19 cellular contexts compared by ENCODE assay signal in the genomic region with DNA sequence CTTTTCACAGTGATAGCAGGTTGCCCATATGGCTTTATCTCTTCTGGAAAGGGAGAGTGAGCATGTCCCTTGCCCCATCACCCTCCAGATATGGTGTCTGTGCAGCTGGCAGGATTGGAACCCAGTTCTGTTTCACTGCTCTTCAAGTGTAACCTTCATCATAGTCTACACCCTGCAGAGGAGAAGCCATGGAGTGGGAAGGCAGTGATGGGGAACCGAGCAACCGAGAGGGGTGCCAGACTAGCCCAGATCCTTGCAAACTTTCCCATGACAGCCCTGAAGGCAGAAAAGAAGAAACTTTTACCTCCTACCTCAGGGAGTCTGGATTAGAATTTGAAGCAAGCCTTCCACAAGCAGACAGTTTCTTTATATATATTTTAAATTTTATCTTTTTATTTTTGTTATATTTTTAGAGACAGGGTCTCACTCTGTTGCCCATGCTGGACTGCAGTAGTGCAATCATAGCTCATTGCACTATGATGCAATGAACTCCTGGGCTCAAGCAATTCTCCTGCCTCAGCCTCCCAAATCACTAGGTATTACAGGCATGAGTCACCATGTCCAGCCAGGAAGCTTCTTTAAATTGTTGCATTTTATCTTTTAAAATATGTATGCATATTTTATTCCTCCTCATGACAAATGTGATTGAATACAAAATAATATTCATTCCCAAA.
A peak's percentile ranks its signal among the peaks of the same experiment; 100 is the strongest.
DNase-seq lines count a peak whose midpoint lies in the region; ATAC-seq and TF ChIP-seq lines count a peak whose summit lies in the region.
"Had no signal": no experiment of that assay in that cellular context is flagged by ENCODE, and none has a peak within 500 bp of the region (broad histone marks: within the 10 kb centered on the region; RNA-seq: fewer than 3 reads in every experiment).

No MANE protein-coding gene starts in this region.

- H3K18ac ChIP-seq in IMR-90 (ENCODE audit: low read depth, low read length) = peak overlapping the region; percentile 76

- H3K27ac ChIP-seq in ACC112 (ENCODE audit: low read depth, low read length) (peak overlapping the region; percentile 80), IMR-90 (ENCODE audit: insufficient read depth, low read length) (peak overlapping the region; percentile 50), body of pancreas (no peak overlapping the region), foreskin keratinocyte (peak overlapping the region; percentile 10), stomach (no peak overlapping the region)
- H3K27ac ChIP-seq: colonic mucosa had no signal

- H3K23ac ChIP-seq in IMR-90 (ENCODE audit: low read depth, low read length) = peak overlapping the region; percentile 99; the same call in 1 of the 2 replicates

- H2BK120ac ChIP-seq in IMR-90 (ENCODE audit: low read depth, low read length) = peak overlapping the region; percentile 97

- in situ Hi-C loops in IMR-90 (cut with MboI; ENCODE audit: low sequenced_read_pairs) = no loop called here

- H3K9me3 ChIP-seq in IMR-90 (ENCODE audit: control insufficient read depth, insufficient read depth, low read length) (no peaks in the 10 kb centered on the region), body of pancreas (no peaks in the 10 kb centered on the region), stomach (no peaks in the 10 kb centered on the region)
- H3K9me3 ChIP-seq: colonic mucosa, thoracic aorta had no signal

- peak overlapping the region; percentile 49 to 86; a peak in 3 of 4 replicates for H4K8ac ChIP-seq in IMR-90 (ENCODE audit: low read depth in 2 of 2, low read length in 2 of 2)

- peaks cover 67% of the 10 kb centered on the region for H3K4me1 ChIP-seq in ACC112 (ENCODE audit: control insufficient read depth, insufficient read depth, low read length, unreplicated experiment)
- H3K4me1 ChIP-seq in IMR-90 (ENCODE audit: control insufficient read depth, insufficient read depth, low read length) = peaks cover 36% of the 10 kb centered on the region
- H3K4me1 ChIP-seq in body of pancreas = peaks cover 24% of the 10 kb centered on the region
- H3K4me1 ChIP-seq in foreskin keratinocyte = peaks cover 30% of the 10 kb centered on the region
- peaks cover 0 to 23% (median 9%) of the 10 kb centered on the region in 4 donors for H3K4me1 ChIP-seq in stomach
- H3K4me1 ChIP-seq: colonic mucosa had no signal

- TF ChIP-seq POLR2A in IMR-90 (IDR thresholded peaks at IDR 0.05; ENCODE audit: low read depth, low read length) (no peak), body of pancreas (IDR thresholded peaks at IDR 0.05) (no peak), stomach (IDR thresholded peaks at IDR 0.05) (no peak)

- dilution Hi-C loops in IMR-90 (cut with HindIII; ENCODE audit: low sequenced_read_pairs, unreplicated experiment) = no loop called here

- TF ChIP-seq CTCF in IMR-90 (conservative IDR thresholded peaks at IDR 0.05; ENCODE audit: low read depth, low read length) = no peak
- no peak for TF ChIP-seq CTCF in body of pancreas (IDR thresholded peaks at IDR 0.05)
- TF ChIP-seq CTCF in foreskin keratinocyte (conservative IDR thresholded peaks at IDR 0.05) = no peak
- TF ChIP-seq CTCF in stomach (IDR thresholded peaks at IDR 0.05) = no peak

- peak overlapping the region; percentile 96 for H2BK20ac ChIP-seq in IMR-90 (ENCODE audit: low read depth, low read length)

- peaks cover 3% of the 10 kb centered on the region; the same call in 1 of the 2 replicates for H4K20me1 ChIP-seq in IMR-90 (ENCODE audit: insufficient read depth, low read length)

- H3K9me1 ChIP-seq in IMR-90 (ENCODE audit: insufficient read depth, low read length) = peaks cover 39% of the 10 kb centered on the region

- BruUV-seq in IMR-90 (replicated peaks; lab: Mats Ljungman, UMichigan) = no TSS peak

- H3K4ac ChIP-seq in IMR-90 (ENCODE audit: low read depth, low read length) = peak overlapping the region; percentile 95

- CTCF ChIA-PET in IMR-90 (lab: Yijun Ruan, JAX) = interaction anchor here (1.7 kb wide), 1 partner anchor 76 kb away, joined by 6 read pairs; no protein-coding TSS in a partner anchor

- H3K79me2 ChIP-seq in ACC112 (ENCODE audit: control insufficient read depth, insufficient read depth, low read length, unreplicated experiment) = no peaks in the 10 kb centered on the region

- H2AFZ ChIP-seq in ACC112 (ENCODE audit: low read length, unreplicated experiment) (no peak overlapping the region), IMR-90 (replicated peaks; ENCODE audit: low read length, poor library complexity) (no peak overlapping the region)

- peak overlapping the region; percentile 98; the same call in 1 of the 2 replicates for H3K56ac ChIP-seq in IMR-90 (ENCODE audit: extremely low read depth, insufficient read depth, low read length)

- H3K27me3 ChIP-seq in ACC112 (ENCODE audit: insufficient read depth, low read length) (no peaks in the 10 kb centered on the region), IMR-90 (ENCODE audit: control insufficient read depth, insufficient read depth, low read length) (no peaks in the 10 kb centered on the region), body of pancreas (no peaks in the 10 kb centered on the region), foreskin keratinocyte (no peaks in the 10 kb centered on the region), stomach (no peaks in the 10 kb centered on the region)
- H3K27me3 ChIP-seq: colonic mucosa had no signal

- TF ChIP-seq RAD21 in IMR-90 (IDR thresholded peaks at IDR 0.05; ENCODE audit: low read length) = no peak

- H3K4me2 ChIP-seq in IMR-90 (ENCODE audit: low read depth, low read length) = no peak overlapping the region

- peak overlapping the region; percentile 97 for H4K91ac ChIP-seq in IMR-90 (ENCODE audit: insufficient read depth, low read depth, low read length)

- WGBS in IMR-90 (ENCODE audit: extremely low coverage in 2 of 2, insufficient read length in 1 of 2), 2 experiments = no CpG with 5 or more reads among the region's 2 CpGs
- 87 to 100% methylated on average over 2 of the region's 2 CpGs for WGBS in body of pancreas, 2 donors
- WGBS in stomach, 5 donors = 70 to 94% (median 92%) methylated on average over 2 of the region's 2 CpGs

- DNase-seq in IMR-90 (peak; percentile 76), body of pancreas (no peak), foreskin keratinocyte (no peak), amygdala (lab: John Stamatoyannopoulos, UW) (no peak), stomach (no peak)
- DNase-seq: activated T-cell treated with anti-CD3 and anti-CD28 coated beads for 4 hours; AML-193; colonic mucosa; MM.1S; NCI-H2029; Right ventricle myocardium superior; stimulated activated CD4-positive, alpha-beta T cell treated with anti-CD3 and anti-CD28 coated beads, Interleukin-2, amount 100 ng/mL, for 24 hours; T-helper 9 cell had no signal

- H2AK5ac ChIP-seq in IMR-90 (ENCODE audit: low read depth, low read length) = peak overlapping the region; percentile 97

- H3K36me3 ChIP-seq in ACC112 (ENCODE audit: insufficient read depth, low read length) (no peaks in the 10 kb centered on the region), IMR-90 (ENCODE audit: control insufficient read depth, insufficient read depth, low read length) (no peaks in the 10 kb centered on the region), body of pancreas (replicated peaks in 1 of 2; ENCODE audit: insufficient read depth in 1 of 2, low read depth in 2 of 2) (no peaks in the 10 kb centered on the region), stomach (no peaks in the 10 kb centered on the region)
- H3K36me3 ChIP-seq: colonic mucosa, thoracic aorta had no signal

- intact Hi-C loops in IMR-90 (cut with micrococcal nuclease) = loop anchor here (10.0 kb wide), 1 partner anchor 250 kb away; no protein-coding TSS in a partner anchor
- intact Hi-C loops in body of pancreas (cut with DNase I) = no loop called here
- intact Hi-C loops in stomach (cut with DNase I; ENCODE audit: low total_unique reads) = no loop called here

- TF ChIP-seq EP300 in stomach (IDR thresholded peaks at IDR 0.05) = no peak

- H3K9ac ChIP-seq in IMR-90 (ENCODE audit: low read depth, low read length) = no peak overlapping the region

- ATAC-seq in IMR-90 (ENCODE audit: low read depth) (no peak), body of pancreas (peak; percentile 12), foreskin keratinocyte (peak; percentile 32), GM21381 (IDR thresholded peaks at IDR 0.05; ENCODE audit: unreplicated experiment) (no peak), HG03521 (IDR thresholded peaks at IDR 0.05; ENCODE audit: unreplicated experiment) (no peak)
- ATAC-seq: activated CD4-positive, alpha-beta T cell treated with anti-CD3 and anti-CD28 coated beads for 36 hours had no signal

- peak overlapping the region; percentile 82 for H3K14ac ChIP-seq in IMR-90 (replicated peaks; ENCODE audit: low read depth, low read length)

- H4K5ac ChIP-seq in IMR-90 (ENCODE audit: low read depth, low read length) = peak overlapping the region; percentile 72

- peak overlapping the region; percentile 99; the same call in 2 of the 3 replicates for H2BK15ac ChIP-seq in IMR-90 (ENCODE audit: low read depth, low read length)

- peak overlapping the region; percentile 65 for H2AK9ac ChIP-seq in IMR-90 (replicated peaks; ENCODE audit: low read depth, low read length, poor library complexity)

- peak overlapping the region; percentile 98 for H2BK5ac ChIP-seq in IMR-90 (ENCODE audit: low read depth, low read length, poor library complexity, severe bottlenecking)

- H3K4me3 ChIP-seq in ACC112 (ENCODE audit: low read depth, low read length) = 0 out of 2 replicates have a peak overlapping the region, but pooled peaks have one; percentile 17
- no peak overlapping the region for H3K4me3 ChIP-seq in IMR-90 (ENCODE audit: insufficient read depth, low read depth, low read length)
- no peak overlapping the region for H3K4me3 ChIP-seq in body of pancreas
- H3K4me3 ChIP-seq in stomach = no peak overlapping the region
- H3K4me3 ChIP-seq: colonic mucosa, lung, thoracic aorta had no signal

- POLR2A ChIA-PET in IMR-90 (lab: Charles Lee; ENCODE audit: unreplicated experiment) = interaction anchor here (1.6 kb wide), 1 partner anchor 214 kb away, joined by 5 read pairs; no protein-coding TSS in a partner anchor

- H3K79me1 ChIP-seq in IMR-90 (ENCODE audit: low read depth in 1 of 2, low read length in 2 of 2) = peaks cover 0 to 38% of the 10 kb centered on the region in 2 experiments; a peak in 2 of 4 replicates

TF ChIP-seq in IMR-90, 13 proteins besides CTCF, POLR2A, EP300 and RAD21:
- TF ChIP-seq FOS (IDR thresholded peaks at IDR 0.05; ENCODE audit: low read depth, low read length) (peak; percentile 29; the same call in 1 of the 2 replicates), SMC3 (IDR thresholded peaks at IDR 0.05; ENCODE audit: low read depth, low read length) (no peak), CEBPB (IDR thresholded peaks at IDR 0.05; ENCODE audit: low read depth, low read length) (peak; percentile 95), RFX5 (IDR thresholded peaks at IDR 0.05; ENCODE audit: low read depth, low read length) (no peak)

Comparison
In these comparisons a context has a peak if more than half of its experiments do, and no peak if none do; other contexts are left out.
1. H3K27ac ChIP-seq: peak in ACC112 (single experiment), IMR-90 (single experiment) and foreskin keratinocyte (single experiment); none in body of pancreas (0 of 4) and stomach (0 of 5).
2. ATAC-seq: peak in body of pancreas (single experiment) and foreskin keratinocyte (single experiment); none in IMR-90 (single experiment), GM21381 (single experiment) and HG03521 (single experiment).